In genomic region chr14:68230941-68231717, GRCh38 we compare ENCODE assay signal across 13 cellular contexts.
DNase-seq lines count a peak whose midpoint lies in the region; ATAC-seq, FAIRE-seq and TF ChIP-seq lines count a peak whose summit lies in the region.
"Had no signal": no experiment of that assay in that cellular context is flagged by ENCODE, and none has a peak within 500 bp of the region (broad histone marks: within the 10 kb centered on the region; RNA-seq: fewer than 3 reads in every experiment).

No MANE protein-coding gene starts in this region.

- H3K36me3 ChIP-seq in pancreas, result no peaks in the 10 kb centered on the region
- H3K36me3 ChIP-seq: cardiac muscle cell had no signal

- 54 to 65% methylated on average over 2 of the region's 2 CpGs for WGBS in pancreas, 2 donors

- DNase-seq in EH (ENCODE audit: low read depth) (peak; percentile 74), RPMI7951 (ENCODE audit: low read depth) (peak; percentile 64), fibroblast of gingiva (ENCODE audit: low read depth) (peak; percentile 54), pancreas (peak in 4 of 6 donors; percentile 32 to 86 (median 54))
- no peak for DNase-seq in activated CD4-positive, alpha-beta T cell treated with anti-CD3 and anti-CD28 coated beads for 48 hours
- no peak for DNase-seq in natural killer cell treated with Interleukin-12 subunit alpha and Interleukin-12 subunit beta and Interleukin-15 and Interleukin-18, amount 100 ng/mL, for 72 hours (ENCODE audit: low spot score)
- no peak for DNase-seq in activated naive CD4-positive, alpha-beta T cell treated with anti-CD3 and anti-CD28 coated beads for 36 hours
- DNase-seq: activated CD8-positive, alpha-beta memory T cell treated with anti-CD3 and anti-CD28 coated beads, Interleukin-2, amount 50 U/mL, for 48 hours; NCI-H526 had no signal

- H3K27ac Mint-ChIP-seq in natural killer cell treated with Interleukin-12 subunit alpha and Interleukin-12 subunit beta and Interleukin-15 and Interleukin-18, amount 100 ng/mL, for 72 hours, result no peak overlapping the region
- no peak overlapping the region for H3K27ac Mint-ChIP-seq in activated naive CD4-positive, alpha-beta T cell treated with anti-CD3 and anti-CD28 coated beads for 36 hours
- H3K27ac Mint-ChIP-seq: T-helper 1 cell treated with Interleukin-12 subunit alpha and Interleukin-12 subunit beta and Interleukin-4 antibody, amounts not matched to agents 30 μg/mL and 1 μg/mL, for 36 hours had no signal

- no peaks in the 10 kb centered on the region for H3K9me3 Mint-ChIP-seq in natural killer cell treated with Interleukin-12 subunit alpha and Interleukin-12 subunit beta and Interleukin-15 and Interleukin-18, amount 100 ng/mL, for 72 hours
- no peaks in the 10 kb centered on the region for H3K9me3 Mint-ChIP-seq in activated naive CD4-positive, alpha-beta T cell treated with anti-CD3 and anti-CD28 coated beads for 36 hours
- H3K9me3 Mint-ChIP-seq: T-helper 1 cell treated with Interleukin-12 subunit alpha and Interleukin-12 subunit beta and Interleukin-4 antibody, amounts not matched to agents 30 μg/mL and 1 μg/mL, for 36 hours had no signal

- H3K4me3 Mint-ChIP-seq in natural killer cell treated with Interleukin-12 subunit alpha and Interleukin-12 subunit beta and Interleukin-15 and Interleukin-18, amount 100 ng/mL, for 72 hours, result no peak overlapping the region
- H3K4me3 Mint-ChIP-seq in activated naive CD4-positive, alpha-beta T cell treated with anti-CD3 and anti-CD28 coated beads for 36 hours, result no peak overlapping the region
- H3K4me3 Mint-ChIP-seq: T-helper 1 cell treated with Interleukin-12 subunit alpha and Interleukin-12 subunit beta and Interleukin-4 antibody, amounts not matched to agents 30 μg/mL and 1 μg/mL, for 36 hours had no signal

- peak overlapping the region; percentile 58 to 91 (median 72) for H3K27ac ChIP-seq in pancreas
- H3K27ac ChIP-seq: cardiac muscle cell, parathyroid adenoma had no signal

- no peaks in the 10 kb centered on the region for H3K9me3 ChIP-seq in pancreas

- TF ChIP-seq CTCF in pancreas (IDR thresholded peaks at IDR 0.05), result no peak

- H3K27me3 Mint-ChIP-seq in natural killer cell treated with Interleukin-12 subunit alpha and Interleukin-12 subunit beta and Interleukin-15 and Interleukin-18, amount 100 ng/mL, for 72 hours, result no peaks in the 10 kb centered on the region
- H3K27me3 Mint-ChIP-seq in activated naive CD4-positive, alpha-beta T cell treated with anti-CD3 and anti-CD28 coated beads for 36 hours (ENCODE audit: low read depth), result no peaks in the 10 kb centered on the region

- no peak for FAIRE-seq in pancreas (lab: Jason Lieb, UNC)

- no peaks in the 10 kb centered on the region for H3K4me1 Mint-ChIP-seq in natural killer cell treated with Interleukin-12 subunit alpha and Interleukin-12 subunit beta and Interleukin-15 and Interleukin-18, amount 100 ng/mL, for 72 hours (ENCODE audit: low read depth in 2 of 2)
- H3K4me1 Mint-ChIP-seq in activated naive CD4-positive, alpha-beta T cell treated with anti-CD3 and anti-CD28 coated beads for 36 hours (ENCODE audit: low read depth), result peaks cover 18% of the 10 kb centered on the region

- H3K4me3 ChIP-seq in pancreas, result no peak overlapping the region
- H3K4me3 ChIP-seq: cardiac muscle cell had no signal

- peak; percentile 42 to 60 (median 59) for ATAC-seq in pancreas
- no peak for ATAC-seq in natural killer cell treated with Interleukin-12 subunit alpha and Interleukin-12 subunit beta and Interleukin-15 and Interleukin-18, amount 100 ng/mL, for 72 hours
- ATAC-seq in GM21390 (IDR thresholded peaks at IDR 0.05; ENCODE audit: unreplicated experiment), result no peak

- H3K36me3 Mint-ChIP-seq in natural killer cell treated with Interleukin-12 subunit alpha and Interleukin-12 subunit beta and Interleukin-15 and Interleukin-18, amount 100 ng/mL, for 72 hours, result no peaks in the 10 kb centered on the region
- H3K36me3 Mint-ChIP-seq in activated naive CD4-positive, alpha-beta T cell treated with anti-CD3 and anti-CD28 coated beads for 36 hours (ENCODE audit: low read depth), result peaks cover 4% of the 10 kb centered on the region

- intact Hi-C loops in pancreas (cut with DNase I), result no loop called here
- intact Hi-C loops in activated naive CD4-positive, alpha-beta T cell treated with anti-CD3 and anti-CD28 coated beads for 36 hours (cut with micrococcal nuclease), result loop anchor here (5.0 kb wide), 1 partner anchor 289 kb away; no protein-coding TSS in a partner anchor

- no peaks in the 10 kb centered on the region for H3K27me3 ChIP-seq in pancreas
- H3K27me3 ChIP-seq: cardiac muscle cell had no signal

- CTCF ChIA-PET in activated naive CD4-positive, alpha-beta T cell treated with anti-CD3 and anti-CD28 coated beads for 36 hours (lab: Charles Lee), result no interaction called here

- H3K4me1 ChIP-seq in pancreas, result peaks cover 40 to 47% (median 45%) of the 10 kb centered on the region in 3 donors
- H3K4me1 ChIP-seq: parathyroid adenoma had no signal

Comparison
In these comparisons a context has a peak if more than half of its experiments do, and no peak if none do; other contexts are left out.
1. DNase-seq: peak in EH (single experiment), RPMI7951 (single experiment), fibroblast of gingiva (single experiment) and pancreas (4 of 6); none in activated CD4-positive, alpha-beta T cell treated with anti-CD3 and anti-CD28 coated beads for 48 hours (single experiment), natural killer cell treated with Interleukin-12 subunit alpha and Interleukin-12 subunit beta and Interleukin-15 and Interleukin-18, amount 100 ng/mL, for 72 hours (single experiment) and activated naive CD4-positive, alpha-beta T cell treated with anti-CD3 and anti-CD28 coated beads for 36 hours (single experiment).
2. ATAC-seq: peak in pancreas (4 of 4); none in natural killer cell treated with Interleukin-12 subunit alpha and Interleukin-12 subunit beta and Interleukin-15 and Interleukin-18, amount 100 ng/mL, for 72 hours (0 of 2) and GM21390 (single experiment).